ENCODE assay signal across 11 cellular contexts in genomic region chr2:15732341-15733077, GRCh38.
DNase-seq lines count a peak whose midpoint lies in the region; ATAC-seq and TF ChIP-seq lines count a peak whose summit lies in the region.
"Had no signal": no experiment of that assay in that cellular context is flagged by ENCODE, and none has a peak within 500 bp of the region (broad histone marks: within the 10 kb centered on the region; RNA-seq: fewer than 3 reads in every experiment).

No MANE protein-coding gene starts in this region.

- DNase-seq in IMR-90 (no peak), smooth muscle cell (lab: John Stamatoyannopoulos, UW; ENCODE audit: unreplicated experiment) (no peak), COLO829 (ENCODE audit: low spot score) (no peak), H4 (ENCODE audit: low spot score) (no peak), KBM-7 (no peak)
- DNase-seq: activated naive CD8-positive, alpha-beta T cell treated with anti-CD3 and anti-CD28 coated beads for 36 hours; mucosa of descending colon; NCI-H1436 had no signal

- no peak for TF ChIP-seq RAD21 in IMR-90 (IDR thresholded peaks at IDR 0.05; ENCODE audit: low read length)

- H2BK20ac ChIP-seq in IMR-90 (ENCODE audit: low read depth, low read length): no peak overlapping the region

- H3K9ac ChIP-seq in IMR-90 (ENCODE audit: low read depth, low read length) (no peak overlapping the region), smooth muscle cell (ENCODE audit: low read depth) (no peak overlapping the region)

- no peak overlapping the region for H3K4ac ChIP-seq in IMR-90 (ENCODE audit: low read depth, low read length)

- no peak overlapping the region for H2AK5ac ChIP-seq in IMR-90 (ENCODE audit: low read depth, low read length)

- H4K20me1 ChIP-seq in IMR-90 (ENCODE audit: insufficient read depth, low read length) (no peaks in the 10 kb centered on the region), smooth muscle cell (ENCODE audit: low read depth) (no peaks in the 10 kb centered on the region)

- H3K4me3 ChIP-seq in IMR-90 (ENCODE audit: insufficient read depth, low read depth, low read length) (no peak overlapping the region), smooth muscle cell (no peak overlapping the region)
- H3K4me3 ChIP-seq: mucosa of descending colon had no signal

- POLR2A ChIA-PET in IMR-90 (lab: Charles Lee; ENCODE audit: unreplicated experiment): interaction anchor here (0.6 kb wide), 1 partner anchor 97 kb away, joined by 3 read pairs; no protein-coding TSS in a partner anchor

- TF ChIP-seq CTCF in IMR-90 (conservative IDR thresholded peaks at IDR 0.05; ENCODE audit: low read depth, low read length) (no peak), smooth muscle cell (IDR thresholded peaks at IDR 0.05; ENCODE audit: borderline replicate concordance, insufficient read depth, poor library complexity, severe bottlenecking) (no peak)

- H3K79me1 ChIP-seq in IMR-90 (ENCODE audit: low read depth in 1 of 2, low read length in 2 of 2): no peaks in the 10 kb centered on the region

- H3K27ac ChIP-seq in IMR-90 (ENCODE audit: insufficient read depth, low read length): no peak overlapping the region
- H3K27ac ChIP-seq in smooth muscle cell (ENCODE audit: low read depth): no peak overlapping the region

- no peaks in the 10 kb centered on the region for H3K9me1 ChIP-seq in IMR-90 (ENCODE audit: insufficient read depth, low read length)

- in situ Hi-C loops in IMR-90 (cut with MboI; ENCODE audit: low sequenced_read_pairs): no loop called here
- in situ Hi-C loops in KBM-7 (cut with MboI; ENCODE audit: low pct_unique_long_range_greater_than_20kb, low sequenced_read_pairs): no loop called here

- no peak overlapping the region for H2BK120ac ChIP-seq in IMR-90 (ENCODE audit: low read depth, low read length)

- H3K9me3 ChIP-seq in IMR-90 (ENCODE audit: control insufficient read depth, insufficient read depth, low read length): no peaks in the 10 kb centered on the region
- no peaks in the 10 kb centered on the region for H3K9me3 ChIP-seq in smooth muscle cell (replicated peaks; ENCODE audit: low read depth)
- H3K9me3 ChIP-seq: mucosa of descending colon had no signal

- no CpG with 5 or more reads among the region's 7 CpGs for WGBS in IMR-90 (ENCODE audit: extremely low coverage in 2 of 2, insufficient read length in 1 of 2), 2 experiments
- WGBS in smooth muscle cell (ENCODE audit: low lambda C conversion rate): 68% methylated on average over 7 of the region's 7 CpGs

- no peak overlapping the region for H4K91ac ChIP-seq in IMR-90 (ENCODE audit: insufficient read depth, low read depth, low read length)

- H3K4me1 ChIP-seq in IMR-90 (ENCODE audit: control insufficient read depth, insufficient read depth, low read length) (peaks cover 2% of the 10 kb centered on the region; the same call in 1 of the 2 replicates), smooth muscle cell (ENCODE audit: low read depth) (peaks cover 21% of the 10 kb centered on the region)

- peaks cover 19% of the 10 kb centered on the region for H3K27me3 ChIP-seq in IMR-90 (ENCODE audit: control insufficient read depth, insufficient read depth, low read length)
- H3K27me3 ChIP-seq in smooth muscle cell (ENCODE audit: low read depth): no peaks in the 10 kb centered on the region

- H3K36me3 ChIP-seq in IMR-90 (ENCODE audit: control insufficient read depth, insufficient read depth, low read length) (no peaks in the 10 kb centered on the region), smooth muscle cell (ENCODE audit: low read depth) (no peaks in the 10 kb centered on the region)

- ATAC-seq in GM19035 (IDR thresholded peaks at IDR 0.05; ENCODE audit: unreplicated experiment) (peak; percentile 96), HG02678 (IDR thresholded peaks at IDR 0.05; ENCODE audit: unreplicated experiment) (peak; percentile 95), IMR-90 (ENCODE audit: low read depth) (no peak)
- ATAC-seq: esophagus mucosa, mucosa of descending colon had no signal

- no TSS peak for BruUV-seq in IMR-90 (replicated peaks; lab: Mats Ljungman, UMichigan)

- no peaks in the 10 kb centered on the region for H3K79me2 ChIP-seq in smooth muscle cell (ENCODE audit: low read depth)

- H2BK5ac ChIP-seq in IMR-90 (ENCODE audit: low read depth, low read length, poor library complexity, severe bottlenecking): no peak overlapping the region

- no peak overlapping the region for H4K5ac ChIP-seq in IMR-90 (ENCODE audit: low read depth, low read length)

- no peak overlapping the region for H2BK15ac ChIP-seq in IMR-90 (ENCODE audit: low read depth, low read length)

- dilution Hi-C loops in IMR-90 (cut with HindIII; ENCODE audit: low sequenced_read_pairs, unreplicated experiment): no loop called here

- no peak overlapping the region for H3K18ac ChIP-seq in IMR-90 (ENCODE audit: low read depth, low read length)

- TF ChIP-seq POLR2A in IMR-90 (IDR thresholded peaks at IDR 0.05; ENCODE audit: low read depth, low read length): no peak

- CTCF ChIA-PET in IMR-90 (lab: Yijun Ruan, JAX): no interaction called here

- H3K4me2 ChIP-seq in IMR-90 (ENCODE audit: low read depth, low read length): no peak overlapping the region
- H3K4me2 ChIP-seq in smooth muscle cell: peak overlapping the region; percentile 74

- H4K8ac ChIP-seq in IMR-90 (ENCODE audit: low read depth in 2 of 2, low read length in 2 of 2): no peak overlapping the region

- intact Hi-C loops in IMR-90 (cut with micrococcal nuclease): loop anchor here (10.0 kb wide), 1 partner anchor 892 kb away; no protein-coding TSS in a partner anchor

- H3K23ac ChIP-seq in IMR-90 (ENCODE audit: low read depth, low read length): no peak overlapping the region

- no peak overlapping the region for H2AK9ac ChIP-seq in IMR-90 (replicated peaks; ENCODE audit: low read depth, low read length, poor library complexity)

- H3K56ac ChIP-seq in IMR-90 (ENCODE audit: extremely low read depth, insufficient read depth, low read length): no peak overlapping the region

- no peak overlapping the region for H3K14ac ChIP-seq in IMR-90 (replicated peaks; ENCODE audit: low read depth, low read length)

- peaks cover 4% of the 10 kb centered on the region for H3F3A ChIP-seq in smooth muscle cell (ENCODE audit: low read depth)

- no peak overlapping the region for H2AFZ ChIP-seq in IMR-90 (replicated peaks; ENCODE audit: low read length, poor library complexity)
- H2AFZ ChIP-seq in smooth muscle cell (ENCODE audit: low read depth): no peak overlapping the region

TF ChIP-seq in IMR-90, 13 proteins besides CTCF, POLR2A, EP300 and RAD21:
- TF ChIP-seq CEBPB (IDR thresholded peaks at IDR 0.05; ENCODE audit: low read depth, low read length) (0 out of 2 replicates have a peak, but pooled peaks have one; percentile 16), NFE2L2 (IDR thresholded peaks at IDR 0.05; ENCODE audit: low read depth, low read length) (no peak), USF2 (IDR thresholded peaks at IDR 0.05; ENCODE audit: low read depth, low read length) (no peak)
